In the genomic region with DNA sequence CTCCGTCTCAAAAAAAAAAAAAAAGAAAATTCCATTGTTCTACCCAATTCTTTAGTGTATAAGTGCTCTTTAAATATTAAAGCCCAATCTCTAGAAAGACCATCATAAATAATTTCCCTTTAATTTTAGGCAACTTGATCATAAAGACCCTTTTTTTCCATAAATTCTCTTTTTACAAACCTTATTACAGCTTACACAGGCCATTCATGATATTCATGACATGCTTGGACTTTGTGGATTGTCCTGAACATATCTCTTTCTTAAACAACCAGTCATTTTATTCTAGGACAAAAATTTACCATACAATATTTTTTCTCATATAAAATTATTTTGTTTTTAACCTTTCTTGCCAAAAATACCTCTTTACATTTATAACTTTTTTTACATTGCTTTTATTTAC, we compare ENCODE assay signal across 17 cellular contexts. TPM values are rescaled to one million over a fixed set of nuclear protein-coding genes. Genes with fewer than 3 reads are reported as not detected.
A peak's percentile ranks its signal among the peaks of the same experiment; 100 is the strongest.
DNase-seq lines count a peak whose midpoint lies in the region; ATAC-seq, FAIRE-seq and TF ChIP-seq lines count a peak whose summit lies in the region.
"Had no signal": no experiment of that assay in that cellular context is flagged by ENCODE, and none has a peak within 500 bp of the region (broad histone marks: within the 10 kb centered on the region; RNA-seq: fewer than 3 reads in every experiment).

No MANE protein-coding gene starts in this region.

- no peak overlapping the region for H3K4me2 ChIP-seq in K562 (ENCODE audit: insufficient read depth, low read length)

- DNase-seq in NCI-H82 (lab: John Stamatoyannopoulos, UW) (peak; percentile 26), NCI-H82 treated with DMSO at 0.1 percent for 48 hours (lab: John Stamatoyannopoulos, UW; ENCODE audit: unreplicated experiment) (no peak), K562 (ENCODE audit: extremely low read depth in 1 of 4, low spot score in 3 of 4) (no peak), Peyer's patch (no peak), cerebellar cortex (ENCODE audit: low spot score) (no peak)
- DNase-seq: CD8-positive, alpha-beta T cell; COR-L47; DMS79; HCEC 1CT; KBM-7 had no signal

- no peak overlapping the region for H3K4me3 ChIP-seq in HEK293 (ENCODE audit: low read depth, low read length)
- H3K4me3 ChIP-seq in K562, result no peak overlapping the region
- no peak overlapping the region for H3K4me3 ChIP-seq in Peyer's patch

- no peak overlapping the region for H3K9ac ChIP-seq in K562 (ENCODE audit: insufficient read depth in 1 of 2, low read depth in 2 of 2, low read length in 2 of 2)

- no TSS peak for BruUV-seq in K562 (replicated peaks; lab: Mats Ljungman, UMichigan)

- H3K27me3 ChIP-seq in K562 (ENCODE audit: control insufficient read depth in 2 of 2, insufficient read depth in 2 of 2, low read length in 2 of 2) (no peaks in the 10 kb centered on the region), Peyer's patch (no peaks in the 10 kb centered on the region)

- CTCF ChIA-PET in HEK293 (lab: Yijun Ruan, JAX) (interaction anchor here (0.7 to 2.9 kb wide), 2 partner anchors 10 to 513 kb away, joined by 7 to 24 read pairs; no protein-coding TSS in a partner anchor), K562 (lab: Yijun Ruan, JAX; ENCODE audit: low intra/inter-chr PET ratio) (interaction anchor here (0.7 kb wide), 1 partner anchor 119 kb away, joined by 3 read pairs; no protein-coding TSS in a partner anchor)

- H3K36me3 ChIP-seq in HEK293 (ENCODE audit: control insufficient read depth in 2 of 2, insufficient read depth in 1 of 2, low read length in 2 of 2), result no peaks in the 10 kb centered on the region
- no peaks in the 10 kb centered on the region for H3K36me3 ChIP-seq in K562 (ENCODE audit: control insufficient read depth, insufficient read depth, low read length)
- H3K36me3 ChIP-seq in Peyer's patch, result no peaks in the 10 kb centered on the region

- H3K27ac ChIP-seq in HEK293 (ENCODE audit: extremely low read depth, low read depth, low read length) (no peak overlapping the region), K562 (ENCODE audit: extremely low read depth, low read depth, low read length) (no peak overlapping the region), Peyer's patch (no peak overlapping the region)

- in situ Hi-C loops in K562 (cut with MboI), result no loop called here

- no CpG with 5 or more reads among the region's 1 CpG for WGBS in K562 (ENCODE audit: insufficient coverage, low coverage, missing lambda C conversion rate)

- H3K79me2 ChIP-seq in K562 (ENCODE audit: control insufficient read depth, insufficient read depth, low read length), result no peaks in the 10 kb centered on the region

- TF ChIP-seq EP300 in K562 (IDR thresholded peaks at IDR 0.05; ENCODE audit: low read length), result no peak

- no peak for TF ChIP-seq POLR2A in K562 (conservative IDR thresholded peaks at IDR 0.05)
- TF ChIP-seq POLR2A in Peyer's patch (IDR thresholded peaks at IDR 0.05), result no peak

- POLR2A ChIA-PET in HEK293 (lab: Yijun Ruan, JAX) (no interaction called here), K562 (lab: Yijun Ruan, JAX) (no interaction called here)

- intact Hi-C loops in K562 (cut with micrococcal nuclease), result no loop called here

- H2AFZ ChIP-seq in K562 (ENCODE audit: low read depth, low read length), result no peak overlapping the region

- peaks cover 2% of the 10 kb centered on the region; the same call in 1 of the 2 replicates for H3K9me3 ChIP-seq in HEK293 (ENCODE audit: control insufficient read depth, insufficient read depth, low read depth, low read length)
- no peaks in the 10 kb centered on the region for H3K9me3 ChIP-seq in K562 (replicated peaks; ENCODE audit: control insufficient read depth, insufficient read depth, low read depth, low read length)
- H3K9me3 ChIP-seq in Peyer's patch, result no peaks in the 10 kb centered on the region

- TF ChIP-seq CTCF in HEK293 (tag by site-specific recombination; IDR thresholded peaks at IDR 0.05) (no peak), K562 (IDR thresholded peaks at IDR 0.05 in 2 of 3, conservative IDR thresholded peaks at IDR 0.05 in 1 of 3; ENCODE audit: insufficient read depth in 2 of 3, low read depth in 1 of 3, low read length in 3 of 3) (no peak), Peyer's patch (IDR thresholded peaks at IDR 0.05) (no peak)

- H3K9me1 ChIP-seq in K562 (ENCODE audit: control insufficient read depth, insufficient read depth, low read length), result no peaks in the 10 kb centered on the region

- H3K4me1 ChIP-seq in HEK293 (ENCODE audit: control insufficient read depth, insufficient read depth, low read length) (no peaks in the 10 kb centered on the region), K562 (replicated peaks in 1 of 2; ENCODE audit: control insufficient read depth in 2 of 2, insufficient read depth in 2 of 2, low read length in 2 of 2) (no peaks in the 10 kb centered on the region), Peyer's patch (no peaks in the 10 kb centered on the region)

- ATAC-seq in K562, result no peak
- no peak for ATAC-seq in HG03354 (IDR thresholded peaks at IDR 0.05; ENCODE audit: poor library complexity, severe bottlenecking, unreplicated experiment)
- ATAC-seq: CD8-positive, alpha-beta T cell had no signal

- H4K20me1 ChIP-seq in K562 (replicated peaks; ENCODE audit: control insufficient read depth, insufficient read depth, low read length), result no peaks in the 10 kb centered on the region

- no peak for FAIRE-seq in K562 (lab: Jason Lieb, UNC)
- FAIRE-seq: D721Med, GM12891 had no signal

- no peak for TF ChIP-seq RAD21 in K562 (CRISPR knock-in tag; conservative IDR thresholded peaks at IDR 0.05 in 1 of 2, IDR thresholded peaks at IDR 0.05 in 1 of 2)

TF ChIP-seq in HEK293, 187 proteins besides CTCF, POLR2A, EP300 and RAD21 (continues in another document):
- no peak for TF ChIP-seq ZNF138 (tag by site-specific recombination; IDR thresholded peaks at IDR 0.05; ENCODE audit: borderline replicate concordance)
- TF ChIP-seq ZBTB1 (tag by site-specific recombination; IDR thresholded peaks at IDR 0.05), result no peak

TF ChIP-seq in K562, 482 proteins besides CTCF, POLR2A, EP300 and RAD21:
- TF ChIP-seq ZFP36 (IDR thresholded peaks at IDR 0.05; ENCODE audit: low read depth, low read length, partially characterized antibody) (peak; percentile 6), HOMEZ (CRISPR knock-in tag; IDR thresholded peaks at IDR 0.05) (no peak)

RNA-seq across cellular contexts. Expression of gene TLR8, which starts 30.5 kb away (rescaled TPM):
- total RNA-seq in K562 (2011; cell fraction: chromatin; rRNA removed; ENCODE audit: low replicate concordance), result not detected in 2 replicates
- total RNA-seq in K562 (2011; cell fraction: nucleolus; rRNA removed), result not detected in 2 replicates
- not detected in 2 replicates for total RNA-seq in K562 (2011; cell fraction: nucleoplasm; rRNA removed)
- total RNA-seq in K562 (2014; rRNA removed) (not detected in 2 replicates), K562 (2014; rRNA removed; fragmentation: Illumina TruSeq; extraction: Trizol) (not detected in 2 replicates), K562 (2015; rRNA removed; fragmentation: Illumina TruSeq; extraction: Trizol) (not detected in 2 replicates), K562 (2021) (not detected in 2 replicates), Peyer's patch (1 to 10 TPM in 1 of 4 donors, under 1 TPM in 1, not detected in 2; 0.28 to 1.3 TPM)
- polyA plus RNA-seq in K562 (2011; rRNA removed) (not detected in 2 replicates), K562 (2014; fragmentation: Illumina TruSeq; extraction: Trizol) (not detected in 2 replicates), K562 (2014; fragmentation: Nextera tagmentation; extraction: Ambion mirVana) (not detected), K562 (2014; rRNA removed) (not detected in 2 replicates)
- polyA plus RNA-seq in K562 (2011; cell fraction: cytosol; rRNA removed), result not detected in 2 replicates
- not detected in 2 replicates for polyA plus RNA-seq in K562 (2011; cell fraction: nucleus; rRNA removed)
- polyA plus RNA-seq in K562 (2012), result 0.13 and 0.32 TPM in 2 replicates
- not detected in 2 replicates for polyA minus RNA-seq in K562 (2011; rRNA and poly(A)+ RNA removed)
- polyA minus RNA-seq in K562 (2011; cell fraction: cytosol; rRNA and poly(A)+ RNA removed), result not detected in 2 replicates
- polyA minus RNA-seq in K562 (2011; cell fraction: nucleus; rRNA and poly(A)+ RNA removed), result not detected in 2 replicates
- total RNA-seq: A673; CD8-positive, alpha-beta T cell; H4 had no signal
- polyA plus RNA-seq: BJ had no signal

RNA-seq across cellular contexts. Expression of gene TMSB4X, which starts 38.0 kb away (rescaled TPM):
- 101 and 112 TPM in 2 replicates for total RNA-seq in K562 (2011; cell fraction: chromatin; rRNA removed; ENCODE audit: low replicate concordance)
- total RNA-seq in K562 (2011; cell fraction: nucleolus; rRNA removed), result 168 and 187 TPM in 2 replicates
- 227 and 306 TPM in 2 replicates for total RNA-seq in K562 (2011; cell fraction: nucleoplasm; rRNA removed)
- total RNA-seq in K562 (2014; rRNA removed) (1,035 and 1,094 TPM in 2 replicates), K562 (2014; rRNA removed; fragmentation: Illumina TruSeq; extraction: Trizol) (1,529 and 1,745 TPM in 2 replicates), K562 (2015; rRNA removed; fragmentation: Illumina TruSeq; extraction: Trizol) (1,145 and 1,178 TPM in 2 replicates), K562 (2021) (1,266 and 1,292 TPM in 2 replicates), Peyer's patch (1,000 to 10,000 TPM; 1,496 to 3,676 (median 1,701) TPM)
- polyA plus RNA-seq in K562 (2011; rRNA removed) (1,337 and 1,853 TPM in 2 replicates), K562 (2014; fragmentation: Illumina TruSeq; extraction: Trizol) (1,680 and 2,424 TPM in 2 replicates), K562 (2014; fragmentation: Nextera tagmentation; extraction: Ambion mirVana) (1,000 to 10,000 TPM; 1,688 to 2,035 TPM), K562 (2014; rRNA removed) (1,576 and 1,785 TPM in 2 replicates)
- polyA plus RNA-seq in K562 (2011; cell fraction: cytosol; rRNA removed), result 358 and 852 TPM in 2 replicates
- 404 and 705 TPM in 2 replicates for polyA plus RNA-seq in K562 (2011; cell fraction: nucleus; rRNA removed)
- 2,539 and 2,674 TPM in 2 replicates for polyA plus RNA-seq in K562 (2012)
- 876 and 1,337 TPM in 2 replicates for polyA minus RNA-seq in K562 (2011; rRNA and poly(A)+ RNA removed)
- 265 and 346 TPM in 2 replicates for polyA minus RNA-seq in K562 (2011; cell fraction: cytosol; rRNA and poly(A)+ RNA removed)
- polyA minus RNA-seq in K562 (2011; cell fraction: nucleus; rRNA and poly(A)+ RNA removed), result 112 and 295 TPM in 2 replicates
